Comparison of ENCODE assay signal across 14 cellular contexts in genomic region chr12:120835304-120835612, GRCh38.
DNase-seq lines count a peak whose midpoint lies in the region; ATAC-seq and TF ChIP-seq lines count a peak whose summit lies in the region.
"Had no signal": no experiment of that assay in that cellular context is flagged by ENCODE, and none has a peak within 500 bp of the region (broad histone marks: within the 10 kb centered on the region; RNA-seq: fewer than 3 reads in every experiment).

No MANE protein-coding gene starts in this region.

- H3K4me1 Mint-ChIP-seq in activated T-helper 2 cell treated with anti-CD3 and anti-CD28 coated beads, Interferon-gamma antibody, Interleukin-2, Interleukin-4, amounts not matched to agents 10 μg/mL and 5 μg/mL and 100 μg/mL, durations not matched to agents 14 hours and 24 hours and 36 hours (ENCODE audit: low read depth): peaks cover 49% of the 10 kb centered on the region

- no peaks in the 10 kb centered on the region for H3K36me3 ChIP-seq in left lung
- no peaks in the 10 kb centered on the region for H3K36me3 ChIP-seq in thyroid gland
- no peaks in the 10 kb centered on the region for H3K36me3 ChIP-seq in right lobe of liver
- H3K36me3 ChIP-seq: uterus had no signal

- TF ChIP-seq POLR2A in thyroid gland (IDR thresholded peaks at IDR 0.05) (no peak), right lobe of liver (IDR thresholded peaks at IDR 0.05) (no peak)

- no peaks in the 10 kb centered on the region for H3K27me3 Mint-ChIP-seq in activated T-helper 2 cell treated with anti-CD3 and anti-CD28 coated beads, Interferon-gamma antibody, Interleukin-2, Interleukin-4, amounts not matched to agents 10 μg/mL and 5 μg/mL and 100 μg/mL, durations not matched to agents 14 hours and 24 hours and 36 hours (ENCODE audit: low read depth)

- TF ChIP-seq CTCF in left lung (IDR thresholded peaks at IDR 0.05) (no peak), thyroid gland (IDR thresholded peaks at IDR 0.05) (no peak), right lobe of liver (IDR thresholded peaks at IDR 0.05) (no peak)

- intact Hi-C loops in activated T-helper 2 cell treated with anti-CD3 and anti-CD28 coated beads, Interferon-gamma antibody, Interleukin-2, Interleukin-4, amounts not matched to agents 10 μg/mL and 5 μg/mL and 100 μg/mL, durations not matched to agents 14 hours and 24 hours and 36 hours (cut with micrococcal nuclease): loop anchor here (2.0 kb wide), 1 partner anchor 52 kb away; no protein-coding TSS in a partner anchor
- intact Hi-C loops in left lung (cut with DNase I): no loop called here
- intact Hi-C loops in thyroid gland (cut with DNase I): no loop called here
- intact Hi-C loops in right lobe of liver (cut with DNase I): no loop called here

- no peaks in the 10 kb centered on the region for H3K9me3 Mint-ChIP-seq in activated naive CD4-positive, alpha-beta T cell treated with anti-CD3 and anti-CD28 coated beads, Interleukin-2, amount 50 U/mL, for 72 hours
- H3K9me3 Mint-ChIP-seq in activated T-helper 2 cell treated with anti-CD3 and anti-CD28 coated beads, Interferon-gamma antibody, Interleukin-2, Interleukin-4, amounts not matched to agents 10 μg/mL and 5 μg/mL and 100 μg/mL, durations not matched to agents 14 hours and 24 hours and 36 hours: no peaks in the 10 kb centered on the region

- H3K4me1 ChIP-seq in left lung: peaks cover 14 to 32% of the 10 kb centered on the region in 2 donors
- peaks cover 56% of the 10 kb centered on the region in 2 donors for H3K4me1 ChIP-seq in thyroid gland
- no peaks in the 10 kb centered on the region for H3K4me1 ChIP-seq in right lobe of liver

- DNase-seq in activated naive CD4-positive, alpha-beta T cell treated with anti-CD3 and anti-CD28 coated beads, Interleukin-2, amount 50 U/mL, for 72 hours (ENCODE audit: low spot score in 2 of 2): no peak
- no peak for DNase-seq in activated naive CD4-positive, alpha-beta T cell treated with Interleukin-2 at 50 U/mL for 16 hours
- no peak for DNase-seq in activated T-helper 2 cell treated with anti-CD3 and anti-CD28 coated beads, Interferon-gamma antibody, Interleukin-2, Interleukin-4, amounts not matched to agents 10 μg/mL and 5 μg/mL and 100 μg/mL, durations not matched to agents 14 hours and 24 hours and 36 hours (ENCODE audit: low spot score)
- DNase-seq in left lung: no peak
- no peak for DNase-seq in thyroid gland
- DNase-seq in epidermal melanocyte (ENCODE audit: insufficient read length, low spot score): no peak
- no peak for DNase-seq in right lobe of liver
- no peak for DNase-seq in stimulated activated CD4-positive, alpha-beta T cell treated with anti-CD3 and anti-CD28 coated beads, Interleukin-4, amount 100 ng/mL, for 24 hours
- DNase-seq: erythroblast; GF-D8; kidney; NCI-H146; stimulated activated CD4-positive, alpha-beta T cell treated with anti-CD3 and anti-CD28 coated beads, Interleukin-4, amount 100 ng/mL, for 4 hours; uterus had no signal

- no peaks in the 10 kb centered on the region for H3K27me3 ChIP-seq in left lung
- H3K27me3 ChIP-seq in thyroid gland: no peaks in the 10 kb centered on the region
- no peaks in the 10 kb centered on the region for H3K27me3 ChIP-seq in right lobe of liver
- H3K27me3 ChIP-seq: uterus had no signal

- WGBS in thyroid gland, 2 donors: 41 to 46% methylated on average over 4 of the region's 4 CpGs
- 57% methylated on average over 4 of the region's 4 CpGs for WGBS in right lobe of liver (ENCODE audit: insufficient coverage, low coverage, low lambda C conversion rate, missing lambda C conversion rate)

- H3K4me3 ChIP-seq in left lung (no peak overlapping the region), thyroid gland (replicated peaks in 1 of 3) (no peak overlapping the region), right lobe of liver (no peak overlapping the region)
- H3K4me3 ChIP-seq: uterus had no signal

- peak overlapping the region in 1 of 2 donors; percentile 83 for H3K27ac Mint-ChIP-seq in activated naive CD4-positive, alpha-beta T cell treated with anti-CD3 and anti-CD28 coated beads, Interleukin-2, amount 50 U/mL, for 72 hours
- peak overlapping the region; percentile 79 for H3K27ac Mint-ChIP-seq in activated T-helper 2 cell treated with anti-CD3 and anti-CD28 coated beads, Interferon-gamma antibody, Interleukin-2, Interleukin-4, amounts not matched to agents 10 μg/mL and 5 μg/mL and 100 μg/mL, durations not matched to agents 14 hours and 24 hours and 36 hours

- peak; percentile 83 to 84 for ATAC-seq in activated naive CD4-positive, alpha-beta T cell treated with anti-CD3 and anti-CD28 coated beads, Interleukin-2, amount 50 U/mL, for 72 hours
- ATAC-seq in left lung: peak; percentile 48
- no peak for ATAC-seq in right lobe of liver

- H3K36me3 Mint-ChIP-seq in activated naive CD4-positive, alpha-beta T cell treated with anti-CD3 and anti-CD28 coated beads, Interleukin-2, amount 50 U/mL, for 72 hours: no peaks in the 10 kb centered on the region
- H3K36me3 Mint-ChIP-seq in activated T-helper 2 cell treated with anti-CD3 and anti-CD28 coated beads, Interferon-gamma antibody, Interleukin-2, Interleukin-4, amounts not matched to agents 10 μg/mL and 5 μg/mL and 100 μg/mL, durations not matched to agents 14 hours and 24 hours and 36 hours (ENCODE audit: low read depth): no peaks in the 10 kb centered on the region

- H3K9me3 ChIP-seq in left lung (no peaks in the 10 kb centered on the region), thyroid gland (no peaks in the 10 kb centered on the region), right lobe of liver (no peaks in the 10 kb centered on the region)
- H3K9me3 ChIP-seq: uterus had no signal

- H3K27ac ChIP-seq in left lung (peak overlapping the region; percentile 1 to 68), thyroid gland (peak overlapping the region; percentile 59 to 86 (median 80)), right lobe of liver (no peak overlapping the region)

- peak overlapping the region; percentile 57 for H3K4me3 Mint-ChIP-seq in activated T-helper 2 cell treated with anti-CD3 and anti-CD28 coated beads, Interferon-gamma antibody, Interleukin-2, Interleukin-4, amounts not matched to agents 10 μg/mL and 5 μg/mL and 100 μg/mL, durations not matched to agents 14 hours and 24 hours and 36 hours (ENCODE audit: low read depth)

Comparison
In these comparisons a context has a peak if more than half of its experiments do, and no peak if none do; other contexts are left out.
1. ATAC-seq: peak in activated naive CD4-positive, alpha-beta T cell treated with anti-CD3 and anti-CD28 coated beads, Interleukin-2, amount 50 U/mL, for 72 hours (2 of 2) and left lung (single experiment); none in right lobe of liver (0 of 4).
2. H3K27ac ChIP-seq: peak in left lung (2 of 2) and thyroid gland (3 of 3); none in right lobe of liver (0 of 3).